9 cellular contexts compared by ENCODE assay signal in genomic region chr5:151569132-151570046, GRCh38. TPM values are rescaled to one million over a fixed set of nuclear protein-coding genes. Genes with fewer than 3 reads are reported as not detected.
DNase-seq lines count a peak whose midpoint lies in the region; ATAC-seq and TF ChIP-seq lines count a peak whose summit lies in the region.
"Had no signal": no experiment of that assay in that cellular context is flagged by ENCODE, and none has a peak within 500 bp of the region (broad histone marks: within the 10 kb centered on the region; RNA-seq: fewer than 3 reads in every experiment).

No MANE protein-coding gene starts in this region.

- DNase-seq in neural crest cell (ENCODE audit: low read depth, low spot score) = no peak
- no peak for DNase-seq in NCI-H1694 treated with DMSO at 0.1 percent for 48 hours (lab: John Stamatoyannopoulos, UW)
- no peak for DNase-seq in D341Med (ENCODE audit: low spot score)
- DNase-seq in SKM-1 treated with dmso at 0.1 percent for 144 hours (lab: John Stamatoyannopoulos, UW; ENCODE audit: unreplicated experiment) = no peak
- no peak for DNase-seq in effector memory CD4-positive, alpha-beta T cell
- DNase-seq: NCI-H226 had no signal

- no peak overlapping the region for H3K4me3 ChIP-seq in effector memory CD4-positive, alpha-beta T cell (ENCODE audit: insufficient read depth, low read depth, low read length, poor library complexity, severe bottlenecking)

- no peaks in the 10 kb centered on the region for H3K36me3 Mint-ChIP-seq in activated T-helper 17 cell treated with anti-CD3 and anti-CD28 coated beads, Interleukin-2, amount 50 U/mL, for 72 hours (ENCODE audit: low read depth)
- no peaks in the 10 kb centered on the region for H3K36me3 Mint-ChIP-seq in neural crest cell (ENCODE audit: low read depth)

- no peaks in the 10 kb centered on the region for H3K9me3 Mint-ChIP-seq in activated T-helper 17 cell treated with anti-CD3 and anti-CD28 coated beads, Interleukin-2, amount 50 U/mL, for 72 hours
- H3K9me3 Mint-ChIP-seq in neural crest cell = peaks cover 3% of the 10 kb centered on the region

- H3K36me3 ChIP-seq in effector memory CD4-positive, alpha-beta T cell (ENCODE audit: control insufficient read depth, insufficient read depth, low read length) = no peaks in the 10 kb centered on the region

- ATAC-seq in GM18858 (IDR thresholded peaks at IDR 0.05; ENCODE audit: unreplicated experiment) = peak; percentile 57
- ATAC-seq in GM21825 (IDR thresholded peaks at IDR 0.05; ENCODE audit: unreplicated experiment) = peak; percentile 56
- ATAC-seq in activated T-helper 17 cell treated with anti-CD3 and anti-CD28 coated beads, Interleukin-2, amount 50 U/mL, for 72 hours (replicated peaks) = peak; percentile 90

- no peak for TF ChIP-seq CTCF in neural crest cell (conservative IDR thresholded peaks at IDR 0.05)

- H3K4me1 ChIP-seq in effector memory CD4-positive, alpha-beta T cell (ENCODE audit: control insufficient read depth, insufficient read depth, low read length, poor library complexity, severe bottlenecking) = no peaks in the 10 kb centered on the region

- H3K27me3 Mint-ChIP-seq in activated T-helper 17 cell treated with anti-CD3 and anti-CD28 coated beads, Interleukin-2, amount 50 U/mL, for 72 hours = peaks cover 7% of the 10 kb centered on the region
- H3K27me3 Mint-ChIP-seq in neural crest cell (ENCODE audit: low read depth) = peaks cover 3% of the 10 kb centered on the region

- H3K9me3 ChIP-seq in effector memory CD4-positive, alpha-beta T cell (ENCODE audit: control insufficient read depth, low read length) = no peaks in the 10 kb centered on the region

- H3K4me3 Mint-ChIP-seq in activated T-helper 17 cell treated with anti-CD3 and anti-CD28 coated beads, Interleukin-2, amount 50 U/mL, for 72 hours = no peak overlapping the region
- no peak overlapping the region for H3K4me3 Mint-ChIP-seq in neural crest cell

- H3K27ac Mint-ChIP-seq in activated T-helper 17 cell treated with anti-CD3 and anti-CD28 coated beads, Interleukin-2, amount 50 U/mL, for 72 hours = no peak overlapping the region
- H3K27ac Mint-ChIP-seq in neural crest cell (ENCODE audit: unreplicated experiment) = peak overlapping the region; percentile 45

- H3K27ac ChIP-seq in effector memory CD4-positive, alpha-beta T cell (ENCODE audit: insufficient read depth, low read length, poor library complexity, severe bottlenecking) = no peak overlapping the region

- no peaks in the 10 kb centered on the region for H3K27me3 ChIP-seq in effector memory CD4-positive, alpha-beta T cell (replicated peaks; ENCODE audit: control insufficient read depth, insufficient read depth, low read length, poor library complexity, severe bottlenecking)

- H3K4me1 Mint-ChIP-seq in activated T-helper 17 cell treated with anti-CD3 and anti-CD28 coated beads, Interleukin-2, amount 50 U/mL, for 72 hours = no peaks in the 10 kb centered on the region
- no peaks in the 10 kb centered on the region for H3K4me1 Mint-ChIP-seq in neural crest cell

RNA-seq across cellular contexts. Expression of gene FAT2, which starts 21.7 kb away (rescaled TPM):
- not detected for total RNA-seq in activated T-helper 17 cell treated with anti-CD3 and anti-CD28 coated beads, Interleukin-2, amount 50 U/mL, for 72 hours
- total RNA-seq in neural crest cell = not detected in 2 replicates
